ENCODE assay signal across 8 cellular contexts in the genomic region with DNA sequence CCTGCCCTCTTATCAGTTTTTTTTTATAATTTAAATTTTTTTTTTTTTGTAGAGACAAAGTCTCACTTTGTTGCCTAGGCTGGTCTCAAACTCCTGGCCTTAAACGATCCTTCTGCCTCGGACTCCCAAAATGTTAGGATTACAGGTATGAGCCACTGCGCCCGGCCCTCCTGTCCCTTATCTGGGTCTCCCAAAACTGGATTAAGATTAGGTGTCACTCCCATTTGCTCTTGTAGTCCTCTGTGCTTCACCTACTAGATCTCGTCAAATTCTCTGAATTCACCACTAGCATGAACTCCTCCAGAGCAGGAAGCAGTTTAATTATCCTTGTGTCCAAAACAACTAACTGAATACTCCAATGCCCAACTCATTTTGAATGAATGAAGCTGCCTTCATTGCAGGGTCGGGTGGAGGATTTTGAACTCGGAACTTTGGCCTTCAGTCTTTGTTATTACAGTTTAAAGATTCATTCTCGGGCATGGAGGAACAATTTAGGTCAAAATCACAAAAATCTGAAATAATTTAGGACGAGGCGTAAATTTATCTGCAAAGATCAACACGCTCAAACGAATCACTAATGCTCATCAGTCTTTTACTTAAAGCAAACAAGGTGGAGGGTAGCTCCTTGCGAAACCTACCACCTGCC. TPM values are rescaled to one million over a fixed set of nuclear protein-coding genes. Genes with fewer than 3 reads are reported as not detected.
DNase-seq lines count a peak whose midpoint lies in the region; ATAC-seq and TF ChIP-seq lines count a peak whose summit lies in the region.

No MANE protein-coding gene starts in this region.

- no peak for TF ChIP-seq CTCF in thoracic aorta (IDR thresholded peaks at IDR 0.05)

- H3K27ac ChIP-seq in layer of hippocampus (ENCODE audit: low read depth, low read length) (peak overlapping the region; percentile 99), thoracic aorta (peak overlapping the region; percentile 100)

- peak overlapping the region; percentile 99 for H3K4me3 ChIP-seq in thoracic aorta

- peaks cover 47% of the 10 kb centered on the region for H3K4me1 Mint-ChIP-seq in activated T-cell treated with anti-CD3 and anti-CD28 coated beads, Interleukin-2, amount 50 U/mL, for 24 hours (ENCODE audit: low read depth)
- peaks cover 48% of the 10 kb centered on the region for H3K4me1 Mint-ChIP-seq in activated naive CD8-positive, alpha-beta T cell treated with anti-CD3 and anti-CD28 coated beads for 36 hours

- no peaks in the 10 kb centered on the region for H3K27me3 Mint-ChIP-seq in activated T-cell treated with anti-CD3 and anti-CD28 coated beads, Interleukin-2, amount 50 U/mL, for 24 hours
- peaks cover 5% of the 10 kb centered on the region for H3K27me3 Mint-ChIP-seq in activated naive CD8-positive, alpha-beta T cell treated with anti-CD3 and anti-CD28 coated beads for 36 hours

- H3K4me3 Mint-ChIP-seq in activated T-cell treated with anti-CD3 and anti-CD28 coated beads, Interleukin-2, amount 50 U/mL, for 24 hours = peak overlapping the region; percentile 90
- peak overlapping the region; percentile 93 for H3K4me3 Mint-ChIP-seq in activated naive CD8-positive, alpha-beta T cell treated with anti-CD3 and anti-CD28 coated beads for 36 hours

- H3K27ac Mint-ChIP-seq in activated T-cell treated with anti-CD3 and anti-CD28 coated beads, Interleukin-2, amount 50 U/mL, for 24 hours = peak overlapping the region; percentile 95
- H3K27ac Mint-ChIP-seq in activated naive CD8-positive, alpha-beta T cell treated with anti-CD3 and anti-CD28 coated beads for 36 hours = peak overlapping the region; percentile 93

- no peaks in the 10 kb centered on the region for H3K9me3 Mint-ChIP-seq in activated T-cell treated with anti-CD3 and anti-CD28 coated beads, Interleukin-2, amount 50 U/mL, for 24 hours
- no peaks in the 10 kb centered on the region for H3K9me3 Mint-ChIP-seq in activated naive CD8-positive, alpha-beta T cell treated with anti-CD3 and anti-CD28 coated beads for 36 hours

- ATAC-seq in thoracic aorta (ENCODE audit: insufficient number of reproducible peaks, low FRiP score, low read depth) (no peak), GM19328 (IDR thresholded peaks at IDR 0.05; ENCODE audit: unreplicated experiment) (no peak)

- H3K36me3 Mint-ChIP-seq in activated T-cell treated with anti-CD3 and anti-CD28 coated beads, Interleukin-2, amount 50 U/mL, for 24 hours (ENCODE audit: low read depth) = peaks cover 61% of the 10 kb centered on the region
- peaks cover 54% of the 10 kb centered on the region for H3K36me3 Mint-ChIP-seq in activated naive CD8-positive, alpha-beta T cell treated with anti-CD3 and anti-CD28 coated beads for 36 hours

- H3K4me1 ChIP-seq in thoracic aorta (ENCODE audit: control insufficient read depth in 1 of 2, low read depth in 2 of 2) = peaks cover 14 to 29% of the 10 kb centered on the region in 2 donors

- H3K27me3 ChIP-seq in layer of hippocampus (ENCODE audit: control insufficient read depth, insufficient read depth, low read length) = no peaks in the 10 kb centered on the region
- no peaks in the 10 kb centered on the region for H3K27me3 ChIP-seq in thoracic aorta (replicated peaks; ENCODE audit: insufficient read depth)

- peaks cover 13% of the 10 kb centered on the region for H3K36me3 ChIP-seq in thoracic aorta

- H3K9me3 ChIP-seq in thoracic aorta = no peaks in the 10 kb centered on the region

- no peak for DNase-seq in activated T-cell treated with anti-CD3 and anti-CD28 coated beads, Interleukin-2, amount 50 U/mL, for 24 hours
- DNase-seq in activated T-cell treated with anti-CD3 and anti-CD28 coated beads for 4 hours = no peak
- no peak for DNase-seq in activated naive CD8-positive, alpha-beta T cell treated with anti-CD3 and anti-CD28 coated beads for 36 hours
- DNase-seq in thoracic aorta (ENCODE audit: low spot score) = no peak
- no peak for DNase-seq in hypothalamus (lab: John Stamatoyannopoulos, UW)
- DNase-seq in cerebellar cortex (ENCODE audit: low spot score) = no peak

RNA-seq across cellular contexts. Expression of gene ATXN2L, which starts 0.8 kb away (rescaled TPM):
- 100 to 1,000 TPM; 296 to 308 TPM for total RNA-seq in activated naive CD8-positive, alpha-beta T cell treated with anti-CD3 and anti-CD28 coated beads for 36 hours
- total RNA-seq in thoracic aorta = 10 to 100 TPM; 79.9 to 84.3 TPM

RNA-seq across cellular contexts. Expression of gene TUFM, which starts 24.2 kb away (rescaled TPM):
- 100 to 1,000 TPM; 360 to 382 TPM for total RNA-seq in activated naive CD8-positive, alpha-beta T cell treated with anti-CD3 and anti-CD28 coated beads for 36 hours
- total RNA-seq in thoracic aorta = 10 to 100 TPM; 48.9 to 50.2 TPM

RNA-seq across cellular contexts. Expression of gene SH2B1, which starts 41.6 kb away (rescaled TPM):
- 10 to 100 TPM; 33.8 to 34.7 TPM for total RNA-seq in activated naive CD8-positive, alpha-beta T cell treated with anti-CD3 and anti-CD28 coated beads for 36 hours
- total RNA-seq in thoracic aorta = 10 to 100 TPM; 32.5 to 45.1 TPM

RNA-seq across cellular contexts. Expression of gene ATP2A1, which starts 56.3 kb away (rescaled TPM):
- total RNA-seq in activated naive CD8-positive, alpha-beta T cell treated with anti-CD3 and anti-CD28 coated beads for 36 hours = 1 to 10 TPM; 2.0 to 2.8 TPM
- under 1 TPM; 0.41 to 0.42 TPM for total RNA-seq in thoracic aorta

Comparison
In these comparisons a context has a peak if more than half of its experiments do, and no peak if none do; other contexts are left out.
1. RNA of gene TUFM, which starts 24.2 kb away (total RNA-seq): 360 to 382 TPM in activated naive CD8-positive, alpha-beta T cell treated with anti-CD3 and anti-CD28 coated beads for 36 hours; 48.9 to 50.2 TPM in thoracic aorta; every median in the first group is over 4 times any median in the second.